Comparison of ENCODE assay signal across 24 cellular contexts in genomic region chr2:46161329-46161728, GRCh38.
A peak's percentile ranks its signal among the peaks of the same experiment; 100 is the strongest.
DNase-seq lines count a peak whose midpoint lies in the region; ATAC-seq and TF ChIP-seq lines count a peak whose summit lies in the region.
"Had no signal": no experiment of that assay in that cellular context is flagged by ENCODE, and none has a peak within 500 bp of the region (broad histone marks: within the 10 kb centered on the region; RNA-seq: fewer than 3 reads in every experiment).

No MANE protein-coding gene starts in this region.

- intact Hi-C loops in lower lobe of right lung (cut with DNase I) (no loop called here), uterus (cut with DNase I; ENCODE audit: low total_unique reads) (no loop called here)

- H3K4me1 ChIP-seq in lower lobe of right lung (peaks cover 48% of the 10 kb centered on the region), uterus (peaks cover 13 to 22% of the 10 kb centered on the region in 2 donors)
- H3K4me1 ChIP-seq: pancreas had no signal

- TF ChIP-seq CTCF in lower lobe of right lung (IDR thresholded peaks at IDR 0.05) (no peak), uterus (IDR thresholded peaks at IDR 0.05) (no peak), foreskin fibroblast (IDR thresholded peaks at IDR 0.05; ENCODE audit: low read depth, low read length) (no peak)

- H3K27me3 ChIP-seq in lower lobe of right lung (ENCODE audit: low read depth) = no peaks in the 10 kb centered on the region
- H3K27me3 ChIP-seq in uterus = no peaks in the 10 kb centered on the region
- H3K27me3 ChIP-seq: dorsolateral prefrontal cortex, pancreas, suprapubic skin had no signal

- H3K4me3 ChIP-seq in lower lobe of right lung (no peak overlapping the region), uterus (no peak overlapping the region), foreskin fibroblast (ENCODE audit: low read depth in 1 of 2, low read length in 2 of 2) (no peak overlapping the region)
- H3K4me3 ChIP-seq: dorsolateral prefrontal cortex, lung, pancreas, suprapubic skin had no signal

- peak overlapping the region; percentile 7 for H3K27ac Mint-ChIP-seq in activated naive CD8-positive, alpha-beta T cell treated with anti-CD3 and anti-CD28 coated beads, Interleukin-2, amount 10 ng/mL, durations not matched to agents 7 days and 5 days
- no peak overlapping the region for H3K27ac Mint-ChIP-seq in activated naive CD8-positive, alpha-beta T cell treated with anti-CD3 and anti-CD28 coated beads for 36 hours
- H3K27ac Mint-ChIP-seq in activated T-helper 17 cell treated with anti-CD3 and anti-CD28 coated beads, Interleukin-2, amount 50 U/mL, for 72 hours = peak overlapping the region; percentile 25
- H3K27ac Mint-ChIP-seq: activated CD4-positive, alpha-beta T cell treated with anti-CD3 and anti-CD28 coated beads, Interleukin-2, amount 10 ng/mL, durations not matched to agents 7 days and 5 days; activated T-cell treated with anti-CD3 and anti-CD28 coated beads, Interleukin-2, amount 50 U/mL, for 72 hours; CD8-positive, alpha-beta T cell; WTC11 had no signal

- peaks cover 9% of the 10 kb centered on the region for H3K36me3 Mint-ChIP-seq in activated naive CD8-positive, alpha-beta T cell treated with anti-CD3 and anti-CD28 coated beads, Interleukin-2, amount 10 ng/mL, durations not matched to agents 7 days and 5 days
- peaks cover 5% of the 10 kb centered on the region for H3K36me3 Mint-ChIP-seq in activated naive CD8-positive, alpha-beta T cell treated with anti-CD3 and anti-CD28 coated beads for 36 hours
- H3K36me3 Mint-ChIP-seq in activated T-helper 17 cell treated with anti-CD3 and anti-CD28 coated beads, Interleukin-2, amount 50 U/mL, for 72 hours (ENCODE audit: low read depth) = peaks cover 8% of the 10 kb centered on the region
- H3K36me3 Mint-ChIP-seq: WTC11 had no signal

- peaks cover 2% of the 10 kb centered on the region for H3K27me3 Mint-ChIP-seq in activated naive CD8-positive, alpha-beta T cell treated with anti-CD3 and anti-CD28 coated beads, Interleukin-2, amount 10 ng/mL, durations not matched to agents 7 days and 5 days
- no peaks in the 10 kb centered on the region for H3K27me3 Mint-ChIP-seq in activated naive CD8-positive, alpha-beta T cell treated with anti-CD3 and anti-CD28 coated beads for 36 hours
- no peaks in the 10 kb centered on the region for H3K27me3 Mint-ChIP-seq in activated T-helper 17 cell treated with anti-CD3 and anti-CD28 coated beads, Interleukin-2, amount 50 U/mL, for 72 hours
- H3K27me3 Mint-ChIP-seq: activated CD4-positive, alpha-beta T cell treated with anti-CD3 and anti-CD28 coated beads, Interleukin-2, amount 10 ng/mL, durations not matched to agents 7 days and 5 days had no signal

- POLR2A ChIA-PET in activated naive CD8-positive, alpha-beta T cell treated with anti-CD3 and anti-CD28 coated beads, Interleukin-2, amount 10 ng/mL, durations not matched to agents 7 days and 5 days (lab: Charles Lee) = no interaction called here

- no peaks in the 10 kb centered on the region for H3K9me3 ChIP-seq in lower lobe of right lung
- H3K9me3 ChIP-seq in uterus = no peaks in the 10 kb centered on the region
- H3K9me3 ChIP-seq: pancreas, suprapubic skin had no signal

- peaks cover 1% of the 10 kb centered on the region for H3K9me3 Mint-ChIP-seq in activated naive CD8-positive, alpha-beta T cell treated with anti-CD3 and anti-CD28 coated beads, Interleukin-2, amount 10 ng/mL, durations not matched to agents 7 days and 5 days
- H3K9me3 Mint-ChIP-seq in activated naive CD8-positive, alpha-beta T cell treated with anti-CD3 and anti-CD28 coated beads for 36 hours = no peaks in the 10 kb centered on the region
- no peaks in the 10 kb centered on the region for H3K9me3 Mint-ChIP-seq in activated T-helper 17 cell treated with anti-CD3 and anti-CD28 coated beads, Interleukin-2, amount 50 U/mL, for 72 hours
- H3K9me3 Mint-ChIP-seq: activated CD4-positive, alpha-beta T cell treated with anti-CD3 and anti-CD28 coated beads, Interleukin-2, amount 10 ng/mL, durations not matched to agents 7 days and 5 days; activated T-cell treated with anti-CD3 and anti-CD28 coated beads, Interleukin-2, amount 50 U/mL, for 72 hours; CD8-positive, alpha-beta T cell; WTC11 had no signal

- no peak for TF ChIP-seq POLR2A in uterus (IDR thresholded peaks at IDR 0.05)

- H3K4me1 Mint-ChIP-seq in activated naive CD8-positive, alpha-beta T cell treated with anti-CD3 and anti-CD28 coated beads, Interleukin-2, amount 10 ng/mL, durations not matched to agents 7 days and 5 days = peaks cover 13% of the 10 kb centered on the region
- no peaks in the 10 kb centered on the region for H3K4me1 Mint-ChIP-seq in activated naive CD8-positive, alpha-beta T cell treated with anti-CD3 and anti-CD28 coated beads for 36 hours
- no peaks in the 10 kb centered on the region for H3K4me1 Mint-ChIP-seq in activated T-helper 17 cell treated with anti-CD3 and anti-CD28 coated beads, Interleukin-2, amount 50 U/mL, for 72 hours
- H3K4me1 Mint-ChIP-seq: activated CD4-positive, alpha-beta T cell treated with anti-CD3 and anti-CD28 coated beads, Interleukin-2, amount 10 ng/mL, durations not matched to agents 7 days and 5 days had no signal

- H3K27ac ChIP-seq in lower lobe of right lung (peak overlapping the region; percentile 46), uterus (peak overlapping the region; percentile 56 to 75)
- H3K27ac ChIP-seq: dorsolateral prefrontal cortex, pancreas, suprapubic skin had no signal

- peaks cover 62% of the 10 kb centered on the region for H3K36me3 ChIP-seq in lower lobe of right lung
- H3K36me3 ChIP-seq in uterus = no peaks in the 10 kb centered on the region
- H3K36me3 ChIP-seq: pancreas had no signal

- DNase-seq in activated naive CD8-positive, alpha-beta T cell treated with anti-CD3 and anti-CD28 coated beads, Interleukin-2, amount 10 ng/mL, durations not matched to agents 7 days and 5 days = no peak
- no peak for DNase-seq in activated naive CD8-positive, alpha-beta T cell treated with anti-CD3 and anti-CD28 coated beads for 36 hours
- DNase-seq in lower lobe of right lung (no peak), uterus (no peak), COLO668 (lab: John Stamatoyannopoulos, UW; ENCODE audit: unreplicated experiment) (no peak), foreskin fibroblast (no peak)
- DNase-seq: activated CD4-positive, alpha-beta T cell treated with anti-CD3 and anti-CD28 coated beads, Interleukin-2, amount 10 ng/mL, durations not matched to agents 7 days and 5 days; activated T-cell treated with anti-CD3 and anti-CD28 coated beads, Interleukin-2, amount 50 U/mL, for 72 hours; AML-193; CD8-positive, alpha-beta T cell; central memory CD4-positive, alpha-beta T cell; dorsolateral prefrontal cortex; NCI-H1092 treated with DMSO at 0.1 percent for 48 hours; NCI-H187 treated with DMSO at 0.1 percent for 48 hours; NCI-H526; pancreas; SHP77 treated with DMSO at 0.1 percent for 48 hours; stimulated activated CD4-positive, alpha-beta T cell treated with anti-CD3 and anti-CD28 coated beads, Interleukin-2, amount 100 ng/mL, for 24 hours had no signal

- ATAC-seq in activated naive CD8-positive, alpha-beta T cell treated with anti-CD3 and anti-CD28 coated beads, Interleukin-2, amount 10 ng/mL, durations not matched to agents 7 days and 5 days (ENCODE audit: low read depth) = no peak
- ATAC-seq in activated T-helper 17 cell treated with anti-CD3 and anti-CD28 coated beads, Interleukin-2, amount 50 U/mL, for 72 hours (replicated peaks) = no peak
- ATAC-seq in lower lobe of right lung = no peak
- no peak for ATAC-seq in GM18502 (IDR thresholded peaks at IDR 0.05; ENCODE audit: poor library complexity, unreplicated experiment)
- ATAC-seq: activated T-cell treated with anti-CD3 and anti-CD28 coated beads, Interleukin-2, amount 50 U/mL, for 72 hours; CD8-positive, alpha-beta T cell; Panc1; pancreas; WTC11 had no signal

- H3K4me3 Mint-ChIP-seq in activated naive CD8-positive, alpha-beta T cell treated with anti-CD3 and anti-CD28 coated beads, Interleukin-2, amount 10 ng/mL, durations not matched to agents 7 days and 5 days = no peak overlapping the region
- no peak overlapping the region for H3K4me3 Mint-ChIP-seq in activated naive CD8-positive, alpha-beta T cell treated with anti-CD3 and anti-CD28 coated beads for 36 hours
- no peak overlapping the region for H3K4me3 Mint-ChIP-seq in activated T-helper 17 cell treated with anti-CD3 and anti-CD28 coated beads, Interleukin-2, amount 50 U/mL, for 72 hours
- H3K4me3 Mint-ChIP-seq: activated CD4-positive, alpha-beta T cell treated with anti-CD3 and anti-CD28 coated beads, Interleukin-2, amount 10 ng/mL, durations not matched to agents 7 days and 5 days; activated T-cell treated with anti-CD3 and anti-CD28 coated beads, Interleukin-2, amount 50 U/mL, for 72 hours; CD8-positive, alpha-beta T cell; WTC11 had no signal
